In the genomic region with DNA sequence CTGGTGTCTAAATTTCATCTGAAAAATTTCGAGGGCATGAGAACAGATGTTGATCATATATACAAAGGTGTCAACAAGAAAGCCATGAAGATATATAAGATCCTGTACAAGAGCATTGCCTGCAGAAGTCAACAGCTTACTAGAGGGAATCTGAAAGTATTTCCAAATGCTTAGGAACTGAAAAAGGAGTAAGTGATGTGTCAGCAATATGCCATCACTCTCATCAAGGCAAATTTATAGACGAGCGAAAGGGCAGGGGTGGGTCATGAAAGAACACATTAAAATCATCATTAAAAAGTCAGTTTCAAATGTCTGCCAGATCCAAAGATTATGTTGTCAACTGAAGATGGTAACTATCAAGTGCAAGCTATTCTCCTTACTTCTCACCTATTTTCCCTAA, we compare ENCODE assay signal across 30 cellular contexts.
"Had no signal": no experiment of that assay in that cellular context is flagged by ENCODE, and none has a peak within 500 bp of the region (broad histone marks: within the 10 kb centered on the region; RNA-seq: fewer than 3 reads in every experiment).

No MANE protein-coding gene starts in this region.

- H3K27ac ChIP-seq: colonic mucosa, epithelial cell of prostate, esophagus squamous epithelium, gastrocnemius medialis, hepatocyte, left ventricle myocardium inferior, lower lobe of right lung had no signal

- H3K4me3 Mint-ChIP-seq: dendritic cell treated with granulocyte-macrophage colony-stimulating factor and Interleukin-4, amounts not matched to agents 40 ng/mL and 50 ng/mL, for 4 days; effector memory CD8-positive, alpha-beta T cell; endodermal cell; immature natural killer cell; mesothelial cell of epicardium; naive B cell had no signal

- H3K4me2 ChIP-seq: hepatocyte had no signal

- H3K4me1 ChIP-seq: colonic mucosa, esophagus squamous epithelium, gastrocnemius medialis, left ventricle myocardium inferior, lower lobe of right lung had no signal

- H3K9me3 ChIP-seq: colonic mucosa, gastrocnemius medialis had no signal

- DNase-seq: colonic mucosa; cortex of kidney; effector CD8-positive, alpha-beta T cell; effector memory CD8-positive, alpha-beta T cell; endodermal cell; erythroblast; esophagus squamous epithelium; foreskin fibroblast; foreskin melanocyte; gastrocnemius medialis; glutamatergic neuron; head of caudate nucleus; hypothalamus; immature natural killer cell; islet precursor cell; kidney; kidney glomerular epithelial cell; left colon; left ventricle myocardium inferior; lower lobe of right lung; mesenchymal stem cell; mucosa of descending colon; naive B cell had no signal

- FAIRE-seq: endometrium, kidney had no signal

- H3K4me1 Mint-ChIP-seq: endodermal cell, immature natural killer cell, naive B cell had no signal

- ATAC-seq: effector memory CD8-positive, alpha-beta T cell; esophagus mucosa; gastrocnemius medialis; left colon; left lobe of liver; lower lobe of right lung; mucosa of descending colon had no signal

- H3K36me3 ChIP-seq: colonic mucosa, esophagus squamous epithelium, gastrocnemius medialis, left ventricle myocardium inferior, lower lobe of right lung had no signal

- H2AFZ ChIP-seq: hepatocyte had no signal

- H3K36me3 Mint-ChIP-seq: immature natural killer cell, naive B cell had no signal

- H3K27me3 Mint-ChIP-seq: dendritic cell treated with granulocyte-macrophage colony-stimulating factor and Interleukin-4, amounts not matched to agents 40 ng/mL and 50 ng/mL, for 4 days; effector memory CD8-positive, alpha-beta T cell; naive B cell had no signal

- H3K27me3 ChIP-seq: colonic mucosa, esophagus squamous epithelium, gastrocnemius medialis, hepatocyte had no signal

- H3K79me2 ChIP-seq: hepatocyte had no signal

- H3K27ac Mint-ChIP-seq: dendritic cell treated with granulocyte-macrophage colony-stimulating factor and Interleukin-4, amounts not matched to agents 40 ng/mL and 50 ng/mL, for 4 days; effector memory CD8-positive, alpha-beta T cell; endodermal cell; immature natural killer cell; mesothelial cell of epicardium; naive B cell had no signal

- H3K4me3 ChIP-seq: colonic mucosa, esophagus squamous epithelium, gastrocnemius medialis, hepatocyte, left ventricle myocardium inferior, lower lobe of right lung, mucosa of descending colon had no signal
